Comparison of ENCODE assay signal across 9 cellular contexts in genomic region chr1:147892731-147893214, GRCh38. TPM values are rescaled to one million over a fixed set of nuclear protein-coding genes. Genes with fewer than 3 reads are reported as not detected.
DNase-seq lines count a peak whose midpoint lies in the region; ATAC-seq and TF ChIP-seq lines count a peak whose summit lies in the region.
"Had no signal": no experiment of that assay in that cellular context is flagged by ENCODE, and none has a peak within 500 bp of the region (broad histone marks: within the 10 kb centered on the region; RNA-seq: fewer than 3 reads in every experiment).

No MANE protein-coding gene starts in this region.

- H2BK15ac ChIP-seq in H9 (ENCODE audit: low read depth, low read length): no peak overlapping the region

- H3K4me1 Mint-ChIP-seq in Calu3 (ENCODE audit: low read depth, unreplicated experiment): peaks cover 24% of the 10 kb centered on the region
- H3K4me1 Mint-ChIP-seq in H9: peaks cover 16 to 18% of the 10 kb centered on the region in 2 experiments

- H3K23me2 ChIP-seq in H9 (ENCODE audit: insufficient read length, low read depth, low read length, poor library complexity, severe bottlenecking): no peaks in the 10 kb centered on the region

- no peaks in the 10 kb centered on the region for H4K20me1 ChIP-seq in H9 (ENCODE audit: control insufficient read depth, insufficient read depth, insufficient read length)

- H3K18ac ChIP-seq in H9 (ENCODE audit: insufficient read length, low read depth, low read length): no peak overlapping the region

- no peak overlapping the region for H2BK20ac ChIP-seq in H9 (ENCODE audit: low read depth, low read length, poor library complexity, severe bottlenecking)

- H2BK120ac ChIP-seq in H9 (ENCODE audit: low read depth, low read length, poor library complexity, severe bottlenecking): no peak overlapping the region

- H3K27ac Mint-ChIP-seq in Calu3 (ENCODE audit: unreplicated experiment) (no peak overlapping the region), H9 (no peak overlapping the region; a peak in 1 of 7 replicates)

- H3K36me3 Mint-ChIP-seq in Calu3 (ENCODE audit: insufficient read depth, unreplicated experiment) (no peaks in the 10 kb centered on the region), H9 (ENCODE audit: insufficient read depth in 1 of 3, low read depth in 3 of 3) (no peaks in the 10 kb centered on the region)

- no peak overlapping the region for H2BK5ac ChIP-seq in H9 (ENCODE audit: insufficient read length, low read length)

- H3K9me3 ChIP-seq in H9 (ENCODE audit: control insufficient read depth, low read depth, low read length) (no peaks in the 10 kb centered on the region), right cardiac atrium (ENCODE audit: control insufficient read depth, low read length) (no peaks in the 10 kb centered on the region)

- BruUV-seq in Calu3 (replicated peaks; lab: Mats Ljungman, UMichigan): no TSS peak

- H3K4me1 ChIP-seq in H9 (ENCODE audit: insufficient read depth, low read length): no peaks in the 10 kb centered on the region
- H3K4me1 ChIP-seq in right cardiac atrium (ENCODE audit: control insufficient read depth, insufficient read depth, low read length): no peaks in the 10 kb centered on the region

- H4K91ac ChIP-seq in H9 (ENCODE audit: insufficient read length, low read depth, low read length): no peak overlapping the region

- no peak overlapping the region for H3K4ac ChIP-seq in H9 (ENCODE audit: low read depth, low read length)

- no CpG with 5 or more reads among the region's 1 CpG for WGBS in H9 (ENCODE audit: extremely low coverage, insufficient read length, low lambda C conversion rate)
- WGBS in right cardiac atrium: 2% methylated on average over 1 of the region's 1 CpG

- no peak overlapping the region for H3K23ac ChIP-seq in H9 (ENCODE audit: insufficient read length, low read depth, low read length)

- no peaks in the 10 kb centered on the region for H3K9me3 Mint-ChIP-seq in Calu3 (ENCODE audit: low read depth, unreplicated experiment)
- H3K9me3 Mint-ChIP-seq in H9: no peaks in the 10 kb centered on the region

- H3K56ac ChIP-seq in H9 (ENCODE audit: insufficient read length, low read depth, low read length): no peak overlapping the region

- H4K5ac ChIP-seq in H9 (ENCODE audit: insufficient read length, low read depth, low read length): no peak overlapping the region

- H3K9ac ChIP-seq in H9 (ENCODE audit: extremely low read depth, insufficient read length, low read length): no peak overlapping the region

- H3T11ph ChIP-seq in H9 (ENCODE audit: low read length): no peak overlapping the region

- H3K79me2 ChIP-seq in H9 (ENCODE audit: insufficient read depth, low read length): no peaks in the 10 kb centered on the region

- H3K4me3 ChIP-seq in right cardiac atrium (ENCODE audit: low read length) (no peak overlapping the region), skeletal muscle cell (ENCODE audit: low read depth, low read length) (no peak overlapping the region)

- H2BK12ac ChIP-seq in H9 (ENCODE audit: insufficient read length, low read depth, low read length): no peak overlapping the region

- H2AFZ ChIP-seq in H9 (ENCODE audit: low read length): no peak overlapping the region

- no peak overlapping the region for H2AK5ac ChIP-seq in H9 (ENCODE audit: insufficient read length, low read length)

- no peak overlapping the region for H3K4me3 Mint-ChIP-seq in Calu3 (ENCODE audit: low read depth, unreplicated experiment)
- no peak overlapping the region for H3K4me3 Mint-ChIP-seq in H9

- H3K27me3 ChIP-seq in H9 (ENCODE audit: insufficient read depth, low read length): no peaks in the 10 kb centered on the region
- H3K27me3 ChIP-seq in right cardiac atrium (ENCODE audit: control insufficient read depth, insufficient read depth): no peaks in the 10 kb centered on the region

- H3K79me1 ChIP-seq in H9 (ENCODE audit: insufficient read depth, low read depth, low read length, poor library complexity, severe bottlenecking): no peaks in the 10 kb centered on the region

- no peak overlapping the region for H3K14ac ChIP-seq in H9 (ENCODE audit: insufficient read depth, low read length)

- intact Hi-C loops in Calu3 (cut with micrococcal nuclease; ENCODE audit: unreplicated experiment): loop anchor here (1.0 to 2.0 kb wide), 4 partner anchors 251 to 620 kb away; no protein-coding TSS in a partner anchor
- intact Hi-C loops in right cardiac atrium (cut with DNase I): loop anchor here in 3 of 4 donors (1.0 to 10.0 kb wide), 6 partner anchors 168 to 618 kb away; no protein-coding TSS in a partner anchor

- no peak overlapping the region for H3K4me2 ChIP-seq in H9 (ENCODE audit: insufficient read depth, insufficient read length, low read length)

- CTCF ChIA-PET in Calu3 (lab: Charles Lee): interaction anchor here (0.8 to 2.0 kb wide), 12 partner anchors 60 to 619 kb away, joined by 3 to 29 read pairs (median 4); partner anchors contain the start of gene ACP6

- H3K27ac ChIP-seq in H9 (ENCODE audit: insufficient read length, low read depth, low read length) (no peak overlapping the region), right cardiac atrium (ENCODE audit: low read length) (no peak overlapping the region)

- DNase-seq in Calu3 (peak; percentile 48), H9 (no peak), NCI-H69 (lab: John Stamatoyannopoulos, UW) (peak; percentile 57), amniotic stem cell (lab: John Stamatoyannopoulos, UW) (peak; percentile 10), right cardiac atrium (no peak), skeletal muscle cell (ENCODE audit: low read depth) (peak; percentile 19)

- TF ChIP-seq CTCF in Calu3 (IDR thresholded peaks at IDR 0.05; ENCODE audit: unreplicated experiment): peak; percentile 89
- TF ChIP-seq CTCF in H9 (conservative IDR thresholded peaks at IDR 0.05): peak; percentile 97

- H3K27me3 Mint-ChIP-seq in Calu3 (ENCODE audit: unreplicated experiment) (no peaks in the 10 kb centered on the region), H9 (ENCODE audit: low read depth) (no peaks in the 10 kb centered on the region)

- ATAC-seq in right cardiac atrium (peak; percentile 43 to 57), HG02588 (IDR thresholded peaks at IDR 0.05; ENCODE audit: unreplicated experiment) (no peak), HG03045 (IDR thresholded peaks at IDR 0.05; ENCODE audit: unreplicated experiment) (no peak)

- no peak overlapping the region for H4K8ac ChIP-seq in H9 (replicated peaks; ENCODE audit: insufficient read length, low read depth, low read length)

RNA-seq across cellular contexts. Expression of gene GJA8, which starts 9.8 kb away (rescaled TPM):
- total RNA-seq in Calu3 (2022) (not detected in 2 replicates), H9 (2021) (not detected in 2 replicates), right cardiac atrium (not detected)
- not detected for polyA plus RNA-seq in right cardiac atrium
- total RNA-seq: T-helper 2 cell treated with Interferon-gamma antibody and Interleukin-4, amounts not matched to agents 100 ng/mL and 5 ng/mL, for 36 hours had no signal

RNA-seq across cellular contexts. Expression of gene GPR89B, which starts 35.4 kb away (rescaled TPM):
- total RNA-seq in Calu3 (2022) (22.1 and 24.0 TPM in 2 replicates), H9 (2021) (15.1 and 15.4 TPM in 2 replicates), right cardiac atrium (10 to 100 TPM in 2 of 4 donors, 1 to 10 TPM in 2; 7.9 to 12.3 (median 9.3) TPM)
- 8.5 TPM for polyA plus RNA-seq in right cardiac atrium

Comparison
In these comparisons a context has a peak if more than half of its experiments do, and no peak if none do; other contexts are left out.
1. DNase-seq: peak in Calu3 (single experiment), NCI-H69 (single experiment), amniotic stem cell (single experiment) and skeletal muscle cell (single experiment); none in H9 (single experiment) and right cardiac atrium (0 of 3).
2. ATAC-seq: peak in right cardiac atrium (2 of 2); none in HG02588 (single experiment) and HG03045 (single experiment).